8 cellular contexts compared by ENCODE assay signal in the genomic region with DNA sequence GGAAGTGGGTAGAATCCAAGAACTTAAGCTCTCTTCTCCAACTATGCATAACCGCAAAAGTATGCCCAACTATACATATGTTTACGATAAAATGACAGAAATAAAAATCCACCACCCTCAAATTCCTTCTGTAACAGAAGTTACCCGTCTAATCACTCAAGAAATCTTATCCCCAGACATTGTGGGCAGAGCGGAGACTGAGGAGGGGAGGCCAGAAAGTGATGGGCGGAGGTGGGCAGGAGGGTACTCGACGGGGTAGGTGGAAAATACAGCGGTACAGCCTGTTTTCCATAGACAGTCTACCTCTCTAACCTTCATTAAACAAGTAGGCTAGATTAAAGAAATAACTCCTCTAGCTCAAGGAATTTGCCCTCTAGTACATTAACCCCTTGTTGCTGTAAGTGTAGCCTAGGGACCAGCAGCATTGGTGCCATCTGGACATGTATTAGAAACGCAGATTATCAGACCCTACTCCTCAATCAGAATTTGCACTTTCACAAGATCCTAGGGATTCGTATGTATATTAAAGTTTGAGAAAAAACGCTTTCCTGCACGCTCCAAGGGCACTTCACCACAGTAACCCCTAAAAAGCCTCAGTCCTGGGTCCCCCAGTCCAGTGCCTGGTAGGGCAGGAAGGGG. TPM values are rescaled to one million over a fixed set of nuclear protein-coding genes. Genes with fewer than 3 reads are reported as not detected.
DNase-seq lines count a peak whose midpoint lies in the region; ATAC-seq and TF ChIP-seq lines count a peak whose summit lies in the region.

No MANE protein-coding gene starts in this region.

- ATAC-seq in HG02571 (IDR thresholded peaks at IDR 0.05; ENCODE audit: unreplicated experiment) (peak; percentile 5), gastrocnemius medialis (peak in 1 of 2 donors; percentile 1)

- TF ChIP-seq EP300 in esophagus muscularis mucosa (IDR thresholded peaks at IDR 0.05), result no peak

- H3K4me1 ChIP-seq in esophagus muscularis mucosa (peaks cover 20 to 42% (median 35%) of the 10 kb centered on the region in 4 donors), gastrocnemius medialis (peaks cover 24% of the 10 kb centered on the region in 2 donors)

- DNase-seq in DMS153 treated with DMSO at 0.1 percent for 48 hours (lab: John Stamatoyannopoulos, UW; ENCODE audit: unreplicated experiment), result peak; percentile 28
- DNase-seq in DMS153 (lab: John Stamatoyannopoulos, UW), result no peak
- DNase-seq in OCI-M2 (lab: John Stamatoyannopoulos, UW; ENCODE audit: unreplicated experiment), result peak; percentile 45
- DNase-seq in esophagus muscularis mucosa (ENCODE audit: extremely low spot score), result no peak
- no peak for DNase-seq in gastrocnemius medialis
- no peak for DNase-seq in NCI-H1930 (lab: John Stamatoyannopoulos, UW)
- DNase-seq in NCI-H1436 (lab: John Stamatoyannopoulos, UW), result no peak

- intact Hi-C loops in esophagus muscularis mucosa (cut with DNase I), result no loop called here
- intact Hi-C loops in gastrocnemius medialis (cut with DNase I; ENCODE audit: low total_unique reads), result loop anchor here (1.0 to 10.0 kb wide), 4 partner anchors 65 to 1015 kb away; partner anchors contain the start of genes ACTR6, GAS2L3 and UTP20

- H3K27me3 ChIP-seq in esophagus muscularis mucosa (no peaks in the 10 kb centered on the region), gastrocnemius medialis (no peaks in the 10 kb centered on the region)

- in situ Hi-C loops in gastrocnemius medialis (cut with MboI; ENCODE audit: low sequenced_read_pairs in 4 of 4), result no loop called here

- WGBS in esophagus muscularis mucosa, result 38% methylated on average over 12 of the region's 12 CpGs

- no peak for TF ChIP-seq CTCF in esophagus muscularis mucosa (IDR thresholded peaks at IDR 0.05)
- TF ChIP-seq CTCF in gastrocnemius medialis (IDR thresholded peaks at IDR 0.05 in 4 of 5, conservative IDR thresholded peaks at IDR 0.05 in 1 of 5), result no peak

- no peaks in the 10 kb centered on the region for H3K36me3 ChIP-seq in esophagus muscularis mucosa
- H3K36me3 ChIP-seq in gastrocnemius medialis, result no peaks in the 10 kb centered on the region

- H3K4me3 ChIP-seq in esophagus muscularis mucosa, result peak overlapping the region; percentile 87 to 99 (median 95)
- H3K4me3 ChIP-seq in gastrocnemius medialis, result peak overlapping the region; percentile 84 to 98 (median 86)

- H3K27ac ChIP-seq in esophagus muscularis mucosa (replicated peaks in 1 of 4) (peak overlapping the region; percentile 98 to 99 (median 98)), gastrocnemius medialis (peak overlapping the region; percentile 91 to 96 (median 95))

- TF ChIP-seq POLR2A in esophagus muscularis mucosa (IDR thresholded peaks at IDR 0.05; ENCODE audit: low read depth) (no peak), gastrocnemius medialis (IDR thresholded peaks at IDR 0.05) (no peak)

- no peaks in the 10 kb centered on the region for H3K9me3 ChIP-seq in esophagus muscularis mucosa
- H3K9me3 ChIP-seq in gastrocnemius medialis, result no peaks in the 10 kb centered on the region

RNA-seq across cellular contexts. Expression of gene DEPDC4, which starts 0.6 kb away (rescaled TPM):
- total RNA-seq in esophagus muscularis mucosa (under 1 TPM in 2 of 4 donors, not detected in 2; 0.34 to 0.50 TPM), gastrocnemius medialis (not detected)

RNA-seq across cellular contexts. Expression of gene SCYL2, which starts 0.7 kb away (rescaled TPM):
- 10 to 100 TPM; 46.3 to 55.6 (median 51.4) TPM for total RNA-seq in esophagus muscularis mucosa
- total RNA-seq in gastrocnemius medialis, result 10 to 100 TPM; 28.9 to 44.9 (median 33.3) TPM

Comparison
In these comparisons a context has a peak if more than half of its experiments do, and no peak if none do; other contexts are left out.
1. DNase-seq: peak in DMS153 treated with DMSO at 0.1 percent for 48 hours (single experiment) and OCI-M2 (single experiment); none in DMS153 (single experiment), esophagus muscularis mucosa (single experiment), gastrocnemius medialis (0 of 2), NCI-H1930 (0 of 2) and NCI-H1436 (single experiment).